ENCODE assay signal across 14 cellular contexts in genomic region chr16:17261197-17261858, GRCh38.
A peak's percentile ranks its signal among the peaks of the same experiment; 100 is the strongest.
DNase-seq lines count a peak whose midpoint lies in the region; ATAC-seq and TF ChIP-seq lines count a peak whose summit lies in the region.
"Had no signal": no experiment of that assay in that cellular context is flagged by ENCODE, and none has a peak within 500 bp of the region (broad histone marks: within the 10 kb centered on the region; RNA-seq: fewer than 3 reads in every experiment).

No MANE protein-coding gene starts in this region.

- H3K4me1 Mint-ChIP-seq in activated T-cell treated with anti-CD3 and anti-CD28 coated beads, Interleukin-2, amount 50 U/mL, for 72 hours (ENCODE audit: low read depth): peaks cover 25% of the 10 kb centered on the region
- H3K4me1 Mint-ChIP-seq in activated naive CD8-positive, alpha-beta T cell treated with anti-CD3 and anti-CD28 coated beads for 36 hours: peaks cover 11% of the 10 kb centered on the region

- H3K9me3 Mint-ChIP-seq in activated T-cell treated with anti-CD3 and anti-CD28 coated beads, Interleukin-2, amount 50 U/mL, for 72 hours: peaks cover 0 to 4% of the 10 kb centered on the region in 2 donors
- no peaks in the 10 kb centered on the region for H3K9me3 Mint-ChIP-seq in activated naive CD8-positive, alpha-beta T cell treated with anti-CD3 and anti-CD28 coated beads for 36 hours

- H3K4me3 Mint-ChIP-seq in activated T-cell treated with anti-CD3 and anti-CD28 coated beads, Interleukin-2, amount 50 U/mL, for 72 hours: no peak overlapping the region
- H3K4me3 Mint-ChIP-seq in activated naive CD8-positive, alpha-beta T cell treated with anti-CD3 and anti-CD28 coated beads for 36 hours: no peak overlapping the region

- no peak overlapping the region for H3K27ac Mint-ChIP-seq in activated T-cell treated with anti-CD3 and anti-CD28 coated beads, Interleukin-2, amount 50 U/mL, for 72 hours
- H3K27ac Mint-ChIP-seq in activated naive CD8-positive, alpha-beta T cell treated with anti-CD3 and anti-CD28 coated beads for 36 hours: no peak overlapping the region

- peak; percentile 11 to 33 for DNase-seq in activated T-cell treated with anti-CD3 and anti-CD28 coated beads, Interleukin-2, amount 50 U/mL, for 72 hours
- DNase-seq in activated T-cell treated with anti-CD3 and anti-CD28 coated beads for 4 hours (no peak), NCI-H446 treated with DMSO at 0.1 percent for 48 hours (lab: John Stamatoyannopoulos, UW) (no peak), SKM-1 (lab: John Stamatoyannopoulos, UW; ENCODE audit: unreplicated experiment) (no peak), erythroblast (lab: John Stamatoyannopoulos, UW) (no peak)
- peak; percentile 13 for DNase-seq in activated naive CD8-positive, alpha-beta T cell treated with anti-CD3 and anti-CD28 coated beads for 36 hours
- no peak for DNase-seq in stimulated activated naive CD8-positive, alpha-beta T cell treated with anti-CD3 and anti-CD28 coated beads, Interleukin-15, Interleukin-2, amounts not matched to agents 100 U/mL and 50 U/mL, for 24 hours
- DNase-seq: Karpas-422, mammary epithelial cell, NCI-H1694, NCI-H524 treated with DMSO at 0.1 percent for 48 hours, nucleus accumbens had no signal

- peak; percentile 66 to 86 for ATAC-seq in activated T-cell treated with anti-CD3 and anti-CD28 coated beads, Interleukin-2, amount 50 U/mL, for 72 hours (replicated peaks in 1 of 2)
- peak; percentile 58 for ATAC-seq in HG03342 (IDR thresholded peaks at IDR 0.05; ENCODE audit: unreplicated experiment)
- peak; percentile 19 for ATAC-seq in stimulated activated naive CD8-positive, alpha-beta T cell treated with anti-CD3 and anti-CD28 coated beads, Interleukin-15, Interleukin-2, amounts not matched to agents 100 U/mL and 50 U/mL, for 24 hours
- ATAC-seq: Right ventricle myocardium inferior had no signal

- H3K27me3 Mint-ChIP-seq in activated T-cell treated with anti-CD3 and anti-CD28 coated beads, Interleukin-2, amount 50 U/mL, for 72 hours (ENCODE audit: low read depth): no peaks in the 10 kb centered on the region
- no peaks in the 10 kb centered on the region for H3K27me3 Mint-ChIP-seq in activated naive CD8-positive, alpha-beta T cell treated with anti-CD3 and anti-CD28 coated beads for 36 hours

- H3K36me3 Mint-ChIP-seq in activated T-cell treated with anti-CD3 and anti-CD28 coated beads, Interleukin-2, amount 50 U/mL, for 72 hours (ENCODE audit: insufficient read depth in 2 of 2): no peaks in the 10 kb centered on the region
- H3K36me3 Mint-ChIP-seq in activated naive CD8-positive, alpha-beta T cell treated with anti-CD3 and anti-CD28 coated beads for 36 hours: peaks cover 7% of the 10 kb centered on the region

- TF ChIP-seq POLR2A in erythroblast (IDR thresholded peaks at IDR 0.05; ENCODE audit: low read length): no peak

Comparison
In these comparisons a context has a peak if more than half of its experiments do, and no peak if none do; other contexts are left out.
1. DNase-seq: peak in activated T-cell treated with anti-CD3 and anti-CD28 coated beads, Interleukin-2, amount 50 U/mL, for 72 hours (2 of 2) and activated naive CD8-positive, alpha-beta T cell treated with anti-CD3 and anti-CD28 coated beads for 36 hours (single experiment); none in activated T-cell treated with anti-CD3 and anti-CD28 coated beads for 4 hours (single experiment), stimulated activated naive CD8-positive, alpha-beta T cell treated with anti-CD3 and anti-CD28 coated beads, Interleukin-15, Interleukin-2, amounts not matched to agents 100 U/mL and 50 U/mL, for 24 hours (single experiment), NCI-H446 treated with DMSO at 0.1 percent for 48 hours (single experiment), SKM-1 (single experiment) and erythroblast (0 of 2).
2. ATAC-seq: peak in every context shown above with its lines; median percentile 76 in activated T-cell treated with anti-CD3 and anti-CD28 coated beads, Interleukin-2, amount 50 U/mL, for 72 hours; 58 in HG03342; 19 in stimulated activated naive CD8-positive, alpha-beta T cell treated with anti-CD3 and anti-CD28 coated beads, Interleukin-15, Interleukin-2, amounts not matched to agents 100 U/mL and 50 U/mL, for 24 hours.